In the genomic region with DNA sequence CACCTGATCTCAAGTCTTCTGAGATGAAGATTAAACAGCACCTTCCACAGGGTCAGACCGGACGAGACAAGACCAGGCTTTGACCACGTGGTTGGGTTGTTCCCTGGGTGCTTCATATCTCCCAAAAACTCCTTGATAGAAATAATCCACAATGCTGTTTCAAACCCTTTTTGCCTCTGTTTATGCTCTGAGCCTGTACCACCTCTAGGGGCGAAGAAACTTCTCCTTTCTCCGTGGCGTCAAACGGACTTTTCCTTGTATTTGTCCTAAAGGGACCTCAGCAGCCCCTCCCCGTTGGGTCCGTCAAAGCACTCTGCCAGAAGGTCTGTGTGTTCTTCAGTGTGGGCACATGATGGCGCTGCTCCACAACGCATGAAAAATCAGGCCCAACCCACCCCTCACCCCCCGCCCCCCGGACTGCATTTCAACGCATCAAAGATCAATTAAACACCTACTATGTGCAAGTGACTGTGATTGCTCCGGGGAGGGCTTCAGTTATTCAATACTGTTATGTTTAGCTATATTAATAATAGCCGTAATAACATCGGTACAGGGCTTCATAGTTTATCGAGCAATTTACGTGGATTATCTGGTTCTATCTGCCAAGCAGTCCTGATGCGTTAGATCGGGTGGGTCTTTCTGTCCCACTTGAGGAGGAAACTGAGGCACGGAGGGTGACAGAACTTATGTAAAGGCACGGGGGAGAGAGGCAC, we compare ENCODE assay signal across 9 cellular contexts. TPM values are rescaled to one million over a fixed set of nuclear protein-coding genes. Genes with fewer than 3 reads are reported as not detected.
DNase-seq lines count a peak whose midpoint lies in the region; ATAC-seq, FAIRE-seq and TF ChIP-seq lines count a peak whose summit lies in the region.
"Had no signal": no experiment of that assay in that cellular context is flagged by ENCODE, and none has a peak within 500 bp of the region (broad histone marks: within the 10 kb centered on the region; RNA-seq: fewer than 3 reads in every experiment).

No MANE protein-coding gene starts in this region.

- CTCF ChIA-PET in activated CD4-positive, alpha-beta T cell treated with anti-CD3 and anti-CD28 coated beads, Interleukin-2, amount 10 ng/mL, durations not matched to agents 7 days and 5 days (lab: Charles Lee): interaction anchor here (1.1 to 2.4 kb wide), 3 partner anchors 236 to 431 kb away, joined by 3 to 7 read pairs (median 3); no protein-coding TSS in a partner anchor

- POLR2A ChIA-PET in activated CD4-positive, alpha-beta T cell treated with anti-CD3 and anti-CD28 coated beads, Interleukin-2, amount 10 ng/mL, durations not matched to agents 7 days and 5 days (lab: Charles Lee): no interaction called here

- no peaks in the 10 kb centered on the region for H3K36me3 Mint-ChIP-seq in activated CD4-positive, alpha-beta T cell treated with anti-CD3 and anti-CD28 coated beads, Interleukin-2, amount 10 ng/mL, durations not matched to agents 7 days and 5 days (ENCODE audit: low read depth)

- no peaks in the 10 kb centered on the region for H3K9me3 Mint-ChIP-seq in activated CD4-positive, alpha-beta T cell treated with anti-CD3 and anti-CD28 coated beads, Interleukin-2, amount 10 ng/mL, durations not matched to agents 7 days and 5 days

- peak; percentile 17 for DNase-seq in NCI-H2081 treated with DMSO at 0.1 percent for 48 hours (lab: John Stamatoyannopoulos, UW)
- peak; percentile 43 for DNase-seq in activated CD4-positive, alpha-beta T cell treated with anti-CD3 and anti-CD28 coated beads, Interleukin-2, amount 10 ng/mL, durations not matched to agents 7 days and 5 days
- DNase-seq in fibroblast of the conjunctiva (ENCODE audit: low read depth): peak; percentile 38
- DNase-seq in posterior cingulate gyrus: peak in 9 of 10 donors; percentile 38 to 91 (median 55)
- DNase-seq in GOT3 (lab: John Stamatoyannopoulos, UW): no peak

- H3K27ac ChIP-seq in 22Rv1: no peak overlapping the region

- TF ChIP-seq CTCF in 22Rv1 (IDR thresholded peaks at IDR 0.05): peak; percentile 81

- no peak overlapping the region for H3K4me3 Mint-ChIP-seq in activated CD4-positive, alpha-beta T cell treated with anti-CD3 and anti-CD28 coated beads, Interleukin-2, amount 10 ng/mL, durations not matched to agents 7 days and 5 days

- ATAC-seq in GM21576 (IDR thresholded peaks at IDR 0.05; ENCODE audit: unreplicated experiment): no peak

- intact Hi-C loops in posterior cingulate gyrus (cut with DNase I): loop anchor here (1.0 to 10.0 kb wide), 3 partner anchors 211 to 649 kb away; no protein-coding TSS in a partner anchor

- H3K27ac Mint-ChIP-seq in activated CD4-positive, alpha-beta T cell treated with anti-CD3 and anti-CD28 coated beads, Interleukin-2, amount 10 ng/mL, durations not matched to agents 7 days and 5 days: no peak overlapping the region

- peak; percentile 86 for FAIRE-seq in G401.6 (lab: Jason Lieb, UNC)
- FAIRE-seq: frontal cortex had no signal

- H3K4me1 Mint-ChIP-seq in activated CD4-positive, alpha-beta T cell treated with anti-CD3 and anti-CD28 coated beads, Interleukin-2, amount 10 ng/mL, durations not matched to agents 7 days and 5 days: peaks cover 41% of the 10 kb centered on the region

- peaks cover 11% of the 10 kb centered on the region for H3K27me3 Mint-ChIP-seq in activated CD4-positive, alpha-beta T cell treated with anti-CD3 and anti-CD28 coated beads, Interleukin-2, amount 10 ng/mL, durations not matched to agents 7 days and 5 days

RNA-seq across cellular contexts. Expression of gene EIF3D, which starts 17.3 kb away (rescaled TPM):
- 100 to 1,000 TPM; 189 to 194 TPM for total RNA-seq in activated CD4-positive, alpha-beta T cell treated with anti-CD3 and anti-CD28 coated beads, Interleukin-2, amount 10 ng/mL, durations not matched to agents 7 days and 5 days

RNA-seq across cellular contexts. Expression of gene FOXRED2, which starts 39.4 kb away (rescaled TPM):
- 10 to 100 TPM; 14.3 to 17.1 TPM for total RNA-seq in activated CD4-positive, alpha-beta T cell treated with anti-CD3 and anti-CD28 coated beads, Interleukin-2, amount 10 ng/mL, durations not matched to agents 7 days and 5 days
